10 cellular contexts compared by ENCODE assay signal in the genomic region with DNA sequence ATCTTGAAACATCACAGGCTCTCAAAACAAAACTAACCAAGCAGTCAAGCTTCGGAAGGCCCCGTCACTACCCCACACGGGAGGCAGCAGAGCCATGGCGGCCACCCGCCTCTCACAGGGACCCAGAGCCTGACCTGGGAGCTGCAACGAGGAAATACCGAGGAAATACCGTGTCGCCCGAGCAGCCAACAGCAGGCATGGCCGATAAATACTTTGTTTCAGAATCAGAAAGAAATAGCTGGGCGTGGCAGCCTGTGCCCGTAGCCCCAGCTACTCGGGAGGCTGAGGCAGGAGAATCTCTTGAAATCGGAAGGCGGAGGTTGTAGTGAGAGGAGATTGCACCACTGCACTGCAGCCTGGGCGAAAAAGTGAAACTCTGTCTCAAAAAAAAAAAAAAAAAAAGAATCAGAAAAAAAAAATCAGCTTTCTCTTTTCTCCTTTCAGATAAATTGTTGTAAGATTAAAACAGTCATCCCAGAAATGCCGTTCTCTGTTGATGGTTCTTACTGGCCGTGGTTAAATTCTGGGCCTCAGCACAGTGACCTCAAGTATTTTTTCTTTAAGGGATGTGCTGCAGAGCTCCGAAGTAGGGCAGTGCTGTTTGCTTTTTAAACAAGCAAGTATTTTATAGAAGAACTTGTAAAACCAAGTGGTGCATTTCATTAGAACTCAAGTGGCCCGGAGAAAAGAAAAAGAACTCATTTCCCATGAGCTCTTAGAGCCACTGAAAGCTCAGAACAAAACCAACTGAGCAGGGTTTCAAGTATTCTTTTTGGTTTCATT. TPM values are rescaled to one million over a fixed set of nuclear protein-coding genes. Genes with fewer than 3 reads are reported as not detected.
A peak's percentile ranks its signal among the peaks of the same experiment; 100 is the strongest.
DNase-seq lines count a peak whose midpoint lies in the region; ATAC-seq lines count a peak whose summit lies in the region.
"Had no signal": no experiment of that assay in that cellular context is flagged by ENCODE, and none has a peak within 500 bp of the region (broad histone marks: within the 10 kb centered on the region; RNA-seq: fewer than 3 reads in every experiment).

No MANE protein-coding gene starts in this region.

- WGBS in thymus, result 84% methylated on average over 21 of the region's 21 CpGs

- H3K4me3 ChIP-seq in thymus (ENCODE audit: low read length), result no peak overlapping the region
- H3K4me3 ChIP-seq: testis had no signal

- H3K36me3 Mint-ChIP-seq in activated T-helper 2 cell treated with anti-CD3 and anti-CD28 coated beads, Interferon-gamma antibody, Interleukin-2, Interleukin-4, amounts not matched to agents 10 μg/mL and 5 μg/mL and 100 μg/mL, durations not matched to agents 14 hours and 24 hours and 36 hours (ENCODE audit: low read depth), result peaks cover 38% of the 10 kb centered on the region

- peak; percentile 30 to 44 for DNase-seq in activated CD4-positive, alpha-beta T cell treated with anti-CD3 and anti-CD28 coated beads, Interleukin-2, amount 50 U/mL, for 48 hours
- DNase-seq in activated CD4-positive, alpha-beta T cell treated with anti-CD3 and anti-CD28 coated beads, Interleukin-2, amount 50 U/mL, for 4 hours, result no peak
- DNase-seq in activated T-helper 2 cell treated with anti-CD3 and anti-CD28 coated beads, Interferon-gamma antibody, Interleukin-2, Interleukin-4, amounts not matched to agents 10 μg/mL and 5 μg/mL and 100 μg/mL, durations not matched to agents 14 hours and 24 hours and 36 hours (ENCODE audit: low spot score), result no peak
- DNase-seq in iris pigment epithelial cell (ENCODE audit: low read depth) (peak; percentile 28), foreskin melanocyte (no peak)
- DNase-seq: NCI-H2081, testis had no signal

- no peaks in the 10 kb centered on the region for H3K27me3 ChIP-seq in thymus (ENCODE audit: control insufficient read depth, insufficient read depth)
- H3K27me3 ChIP-seq: testis had no signal

- peak overlapping the region; percentile 72 for H3K4me3 Mint-ChIP-seq in activated T-helper 2 cell treated with anti-CD3 and anti-CD28 coated beads, Interferon-gamma antibody, Interleukin-2, Interleukin-4, amounts not matched to agents 10 μg/mL and 5 μg/mL and 100 μg/mL, durations not matched to agents 14 hours and 24 hours and 36 hours (ENCODE audit: low read depth)

- no peaks in the 10 kb centered on the region for H3K27me3 Mint-ChIP-seq in activated T-helper 2 cell treated with anti-CD3 and anti-CD28 coated beads, Interferon-gamma antibody, Interleukin-2, Interleukin-4, amounts not matched to agents 10 μg/mL and 5 μg/mL and 100 μg/mL, durations not matched to agents 14 hours and 24 hours and 36 hours (ENCODE audit: low read depth)

- no peaks in the 10 kb centered on the region for H3K4me1 ChIP-seq in thymus (ENCODE audit: control insufficient read depth, insufficient read depth, low read length)
- H3K4me1 ChIP-seq: testis had no signal

- H3K27ac Mint-ChIP-seq in activated T-helper 2 cell treated with anti-CD3 and anti-CD28 coated beads, Interferon-gamma antibody, Interleukin-2, Interleukin-4, amounts not matched to agents 10 μg/mL and 5 μg/mL and 100 μg/mL, durations not matched to agents 14 hours and 24 hours and 36 hours, result peak overlapping the region; percentile 89

- H3K9me3 ChIP-seq in thymus (ENCODE audit: control insufficient read depth), result no peaks in the 10 kb centered on the region
- H3K9me3 ChIP-seq: testis had no signal

- peak overlapping the region; percentile 61 for H3K27ac ChIP-seq in thymus (ENCODE audit: low read depth)
- H3K27ac ChIP-seq: testis had no signal

- peaks cover 9% of the 10 kb centered on the region for H3K9me3 Mint-ChIP-seq in activated T-helper 2 cell treated with anti-CD3 and anti-CD28 coated beads, Interferon-gamma antibody, Interleukin-2, Interleukin-4, amounts not matched to agents 10 μg/mL and 5 μg/mL and 100 μg/mL, durations not matched to agents 14 hours and 24 hours and 36 hours

- peaks cover 22% of the 10 kb centered on the region for H3K36me3 ChIP-seq in thymus (ENCODE audit: control insufficient read depth, insufficient read depth)

- intact Hi-C loops in activated T-helper 2 cell treated with anti-CD3 and anti-CD28 coated beads, Interferon-gamma antibody, Interleukin-2, Interleukin-4, amounts not matched to agents 10 μg/mL and 5 μg/mL and 100 μg/mL, durations not matched to agents 14 hours and 24 hours and 36 hours (cut with micrococcal nuclease), result loop anchor here (10.0 kb wide), 1 partner anchor 159 kb away; a partner anchor contains a TSS

- peaks cover 22% of the 10 kb centered on the region for H3K4me1 Mint-ChIP-seq in activated T-helper 2 cell treated with anti-CD3 and anti-CD28 coated beads, Interferon-gamma antibody, Interleukin-2, Interleukin-4, amounts not matched to agents 10 μg/mL and 5 μg/mL and 100 μg/mL, durations not matched to agents 14 hours and 24 hours and 36 hours (ENCODE audit: low read depth)

- no peak for ATAC-seq in GM18907 (IDR thresholded peaks at IDR 0.05; ENCODE audit: unreplicated experiment)
- ATAC-seq in GM21786 (IDR thresholded peaks at IDR 0.05; ENCODE audit: unreplicated experiment), result no peak

RNA-seq across cellular contexts. Expression of a gene that starts 6.7 kb away (rescaled TPM):
- total RNA-seq in activated T-helper 2 cell treated with anti-CD3 and anti-CD28 coated beads, Interferon-gamma antibody, Interleukin-2, Interleukin-4, amounts not matched to agents 10 μg/mL and 5 μg/mL and 100 μg/mL, durations not matched to agents 14 hours and 24 hours and 36 hours, result 14.0 and 14.3 TPM in 2 replicates
- polyA plus RNA-seq in thymus, result 22.8 TPM

RNA-seq across cellular contexts. Expression of a gene that starts 17.5 kb away (rescaled TPM):
- 0.78 and 1.2 TPM in 2 replicates for total RNA-seq in activated T-helper 2 cell treated with anti-CD3 and anti-CD28 coated beads, Interferon-gamma antibody, Interleukin-2, Interleukin-4, amounts not matched to agents 10 μg/mL and 5 μg/mL and 100 μg/mL, durations not matched to agents 14 hours and 24 hours and 36 hours
- polyA plus RNA-seq in thymus, result 2.1 TPM

Comparison
In these comparisons a context has a peak if more than half of its experiments do, and no peak if none do; other contexts are left out.
1. DNase-seq: peak in activated CD4-positive, alpha-beta T cell treated with anti-CD3 and anti-CD28 coated beads, Interleukin-2, amount 50 U/mL, for 48 hours (2 of 2) and iris pigment epithelial cell (single experiment); none in activated CD4-positive, alpha-beta T cell treated with anti-CD3 and anti-CD28 coated beads, Interleukin-2, amount 50 U/mL, for 4 hours (0 of 2), activated T-helper 2 cell treated with anti-CD3 and anti-CD28 coated beads, Interferon-gamma antibody, Interleukin-2, Interleukin-4, amounts not matched to agents 10 μg/mL and 5 μg/mL and 100 μg/mL, durations not matched to agents 14 hours and 24 hours and 36 hours (single experiment) and foreskin melanocyte (single experiment).